ENCODE assay signal across 6 cellular contexts in the genomic region with DNA sequence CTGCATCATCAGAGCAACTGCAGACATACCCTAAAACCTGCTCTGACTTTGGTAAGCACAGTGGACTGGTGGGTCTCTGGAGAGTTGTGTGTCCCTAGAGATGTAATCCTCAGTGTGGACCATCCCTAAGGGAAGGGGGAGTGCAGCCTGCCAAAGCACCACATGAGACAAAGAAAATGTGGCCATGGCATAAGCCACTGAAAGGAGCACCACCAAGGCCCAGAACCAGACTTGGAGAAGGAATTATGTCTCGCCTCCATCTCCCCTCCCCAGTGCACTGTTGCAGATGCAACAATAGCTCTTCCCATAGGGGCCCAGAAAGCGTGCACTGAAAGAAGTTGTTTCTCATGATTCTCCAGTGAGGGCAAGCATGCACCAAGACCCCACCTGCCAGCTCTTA.
DNase-seq lines count a peak whose midpoint lies in the region; ATAC-seq and TF ChIP-seq lines count a peak whose summit lies in the region.
"Not testable (repeated sequence)": the region's sequence is repeated elsewhere in the genome, so short reads cannot be mapped to it uniquely, and the experiment has no call there.

No MANE protein-coding gene starts in this region.

- H3K4me3 ChIP-seq in upper lobe of right lung, vagina: not testable (repeated sequence)

- ATAC-seq in omental fat pad (ENCODE audit: low FRiP score) (peak; percentile 44), upper lobe of right lung (peak; percentile 22)
- ATAC-seq in stimulated activated effector memory CD8-positive, alpha-beta T cell treated with anti-CD3 and anti-CD28 coated beads, Interleukin-12 subunit alpha, Interleukin-12 subunit beta, amount 100 ng/mL, for 72 hours = peak; percentile 19
- not testable (repeated sequence) for ATAC-seq in stimulated activated naive B cell treated with anti-CD40 and anti-IgM and Interleukin-4, amounts not matched to agents 10 μg/mL and 1 μg/mL and 100 μg/mL, for 72 hours (replicated peaks)

- H3K9me3 ChIP-seq in upper lobe of right lung, vagina: not testable (repeated sequence)

- H3K36me3 Mint-ChIP-seq in neural crest cell (ENCODE audit: low read depth); stimulated activated effector memory CD8-positive, alpha-beta T cell treated with anti-CD3 and anti-CD28 coated beads, Interleukin-12 subunit alpha, Interleukin-12 subunit beta, amount 100 ng/mL, for 72 hours; stimulated activated naive B cell treated with anti-CD40 and anti-IgM and Interleukin-4, amounts not matched to agents 10 μg/mL and 1 μg/mL and 100 μg/mL, for 72 hours: not testable (repeated sequence)

- not testable (repeated sequence) for H3K27me3 Mint-ChIP-seq in neural crest cell (ENCODE audit: low read depth); stimulated activated naive B cell treated with anti-CD40 and anti-IgM and Interleukin-4, amounts not matched to agents 10 μg/mL and 1 μg/mL and 100 μg/mL, for 72 hours

- not testable (repeated sequence) for H3K36me3 ChIP-seq in upper lobe of right lung, vagina

- H3K4me1 ChIP-seq in upper lobe of right lung, vagina: not testable (repeated sequence)

- intact Hi-C loops in upper lobe of right lung (cut with DNase I); vagina (cut with DNase I): not testable (repeated sequence)

- H3K27ac ChIP-seq in upper lobe of right lung, vagina: not testable (repeated sequence)

- TF ChIP-seq CTCF in neural crest cell (conservative IDR thresholded peaks at IDR 0.05); omental fat pad (IDR thresholded peaks at IDR 0.05); upper lobe of right lung (IDR thresholded peaks at IDR 0.05); vagina (IDR thresholded peaks at IDR 0.05): not testable (repeated sequence)

- not testable (repeated sequence) for H3K9me3 Mint-ChIP-seq in neural crest cell; stimulated activated effector memory CD8-positive, alpha-beta T cell treated with anti-CD3 and anti-CD28 coated beads, Interleukin-12 subunit alpha, Interleukin-12 subunit beta, amount 100 ng/mL, for 72 hours; stimulated activated naive B cell treated with anti-CD40 and anti-IgM and Interleukin-4, amounts not matched to agents 10 μg/mL and 1 μg/mL and 100 μg/mL, for 72 hours

- not testable (repeated sequence) for DNase-seq in neural crest cell (ENCODE audit: low read depth, low spot score); omental fat pad (ENCODE audit: low spot score); stimulated activated effector memory CD8-positive, alpha-beta T cell treated with anti-CD3 and anti-CD28 coated beads, Interleukin-12 subunit alpha, Interleukin-12 subunit beta, amount 100 ng/mL, for 72 hours (ENCODE audit: low spot score in 2 of 2); stimulated activated naive B cell treated with anti-CD40 and anti-IgM and Interleukin-4, amounts not matched to agents 10 μg/mL and 1 μg/mL and 100 μg/mL, for 72 hours; upper lobe of right lung
- DNase-seq in vagina (ENCODE audit: extremely low spot score in 2 of 2) = peak; percentile 52 to 55

- H3K4me1 Mint-ChIP-seq in neural crest cell; stimulated activated effector memory CD8-positive, alpha-beta T cell treated with anti-CD3 and anti-CD28 coated beads, Interleukin-12 subunit alpha, Interleukin-12 subunit beta, amount 100 ng/mL, for 72 hours; stimulated activated naive B cell treated with anti-CD40 and anti-IgM and Interleukin-4, amounts not matched to agents 10 μg/mL and 1 μg/mL and 100 μg/mL, for 72 hours: not testable (repeated sequence)

- H3K27ac Mint-ChIP-seq in neural crest cell (ENCODE audit: unreplicated experiment) = peak overlapping the region; percentile 75
- not testable (repeated sequence) for H3K27ac Mint-ChIP-seq in stimulated activated effector memory CD8-positive, alpha-beta T cell treated with anti-CD3 and anti-CD28 coated beads, Interleukin-12 subunit alpha, Interleukin-12 subunit beta, amount 100 ng/mL, for 72 hours
- H3K27ac Mint-ChIP-seq in stimulated activated naive B cell treated with anti-CD40 and anti-IgM and Interleukin-4, amounts not matched to agents 10 μg/mL and 1 μg/mL and 100 μg/mL, for 72 hours = peak overlapping the region; percentile 51

- H3K4me3 Mint-ChIP-seq in neural crest cell; stimulated activated effector memory CD8-positive, alpha-beta T cell treated with anti-CD3 and anti-CD28 coated beads, Interleukin-12 subunit alpha, Interleukin-12 subunit beta, amount 100 ng/mL, for 72 hours; stimulated activated naive B cell treated with anti-CD40 and anti-IgM and Interleukin-4, amounts not matched to agents 10 μg/mL and 1 μg/mL and 100 μg/mL, for 72 hours: not testable (repeated sequence)

- TF ChIP-seq POLR2A in vagina (IDR thresholded peaks at IDR 0.05) = not testable (repeated sequence)

- H3K27me3 ChIP-seq in upper lobe of right lung, vagina: not testable (repeated sequence)
